In genomic region chr6:43610431-43610830, GRCh38 we compare ENCODE assay signal across 1 cellular context.
TF ChIP-seq lines count a peak whose summit lies in the region.

No MANE protein-coding gene starts in this region.

TF ChIP-seq in IMR-90, 13 proteins besides CTCF, POLR2A, EP300 and RAD21:
- TF ChIP-seq BHLHE40 (IDR thresholded peaks at IDR 0.05; ENCODE audit: low read depth, low read length) (no peak), CEBPB (IDR thresholded peaks at IDR 0.05; ENCODE audit: low read depth, low read length) (no peak), RFX5 (IDR thresholded peaks at IDR 0.05; ENCODE audit: low read depth, low read length) (no peak), MXI1 (IDR thresholded peaks at IDR 0.05; ENCODE audit: borderline replicate concordance, low read depth, low read length) (no peak)
- TF ChIP-seq, protein P1, sequence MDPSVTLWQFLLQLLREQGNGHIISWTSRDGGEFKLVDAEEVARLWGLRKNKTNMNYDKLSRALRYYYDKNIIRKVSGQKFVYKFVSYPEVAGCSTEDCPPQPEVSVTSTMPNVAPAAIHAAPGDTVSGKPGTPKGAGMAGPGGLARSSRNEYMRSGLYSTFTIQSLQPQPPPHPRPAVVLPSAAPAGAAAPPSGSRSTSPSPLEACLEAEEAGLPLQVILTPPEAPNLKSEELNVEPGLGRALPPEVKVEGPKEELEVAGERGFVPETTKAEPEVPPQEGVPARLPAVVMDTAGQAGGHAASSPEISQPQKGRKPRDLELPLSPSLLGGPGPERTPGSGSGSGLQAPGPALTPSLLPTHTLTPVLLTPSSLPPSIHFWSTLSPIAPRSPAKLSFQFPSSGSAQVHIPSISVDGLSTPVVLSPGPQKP (IDR thresholded peaks at IDR 0.05; ENCODE audit: borderline replicate concordance, low read depth, low read length): no peak
